ENCODE assay signal across 8 cellular contexts in genomic region chr3:97719156-97719821, GRCh38. TPM values are rescaled to one million over a fixed set of nuclear protein-coding genes. Genes with fewer than 3 reads are reported as not detected.
A peak's percentile ranks its signal among the peaks of the same experiment; 100 is the strongest.
DNase-seq lines count a peak whose midpoint lies in the region; ATAC-seq lines count a peak whose summit lies in the region.

No MANE protein-coding gene starts in this region.

- H3K4me1 Mint-ChIP-seq in activated CD4-positive, alpha-beta memory T cell treated with anti-CD3 and anti-CD28 coated beads, Interleukin-2, amount 10 ng/mL, durations not matched to agents 7 days and 5 days: no peaks in the 10 kb centered on the region

- H3K36me3 Mint-ChIP-seq in activated CD4-positive, alpha-beta memory T cell treated with anti-CD3 and anti-CD28 coated beads, Interleukin-2, amount 10 ng/mL, durations not matched to agents 7 days and 5 days (ENCODE audit: low read depth): no peaks in the 10 kb centered on the region

- H3K4me3 Mint-ChIP-seq in activated CD4-positive, alpha-beta memory T cell treated with anti-CD3 and anti-CD28 coated beads, Interleukin-2, amount 10 ng/mL, durations not matched to agents 7 days and 5 days: no peak overlapping the region

- no peaks in the 10 kb centered on the region for H3K9me3 Mint-ChIP-seq in activated CD4-positive, alpha-beta memory T cell treated with anti-CD3 and anti-CD28 coated beads, Interleukin-2, amount 10 ng/mL, durations not matched to agents 7 days and 5 days

- CTCF ChIA-PET in activated CD4-positive, alpha-beta memory T cell treated with anti-CD3 and anti-CD28 coated beads, Interleukin-2, amount 10 ng/mL, durations not matched to agents 7 days and 5 days (lab: Charles Lee): interaction anchor here (0.6 to 2.7 kb wide), 16 partner anchors 10 to 857 kb away, joined by 3 to 11 read pairs (median 4); partner anchors contain the start of gene ARL6

- POLR2A ChIA-PET in activated CD4-positive, alpha-beta memory T cell treated with anti-CD3 and anti-CD28 coated beads, Interleukin-2, amount 10 ng/mL, durations not matched to agents 7 days and 5 days (lab: Charles Lee): no interaction called here

- H3K27ac Mint-ChIP-seq in activated CD4-positive, alpha-beta memory T cell treated with anti-CD3 and anti-CD28 coated beads, Interleukin-2, amount 10 ng/mL, durations not matched to agents 7 days and 5 days: no peak overlapping the region

- peak; percentile 90 for ATAC-seq in GM19467 (IDR thresholded peaks at IDR 0.05; ENCODE audit: unreplicated experiment)
- peak; percentile 76 for ATAC-seq in HG03571 (IDR thresholded peaks at IDR 0.05; ENCODE audit: unreplicated experiment)

- peaks cover 8% of the 10 kb centered on the region for H3K27me3 Mint-ChIP-seq in activated CD4-positive, alpha-beta memory T cell treated with anti-CD3 and anti-CD28 coated beads, Interleukin-2, amount 10 ng/mL, durations not matched to agents 7 days and 5 days

- DNase-seq in COR-L47 (lab: John Stamatoyannopoulos, UW) (peak; percentile 84), NCI-H82 (lab: John Stamatoyannopoulos, UW) (peak; percentile 95), midbrain (lab: John Stamatoyannopoulos, UW) (peak; percentile 68)
- DNase-seq in activated CD4-positive, alpha-beta memory T cell treated with anti-CD3 and anti-CD28 coated beads, Interleukin-2, amount 10 ng/mL, durations not matched to agents 7 days and 5 days: peak; percentile 62
- DNase-seq in effector CD8-positive, alpha-beta T cell (lab: John Stamatoyannopoulos, UW): peak; percentile 17
- DNase-seq in stimulated activated CD8-positive, alpha-beta memory T cell treated with anti-CD3 and anti-CD28 coated beads, Interleukin-4, amount 100 ng/mL, for 1 hour (ENCODE audit: low read depth in 2 of 2, low spot score in 1 of 2): peak; percentile 18 to 38

RNA-seq across cellular contexts. Expression of gene ARL6, which starts 45.3 kb away (rescaled TPM):
- 1 to 10 TPM; 5.1 to 7.6 TPM for total RNA-seq in activated CD4-positive, alpha-beta memory T cell treated with anti-CD3 and anti-CD28 coated beads, Interleukin-2, amount 10 ng/mL, durations not matched to agents 7 days and 5 days

Comparison
In these comparisons a context has a peak if more than half of its experiments do, and no peak if none do; other contexts are left out.
1. Peak in every context shown above with its lines: DNase-seq and ATAC-seq.
2. DNase-seq: peak in every context shown above with its lines; median percentile 95 in NCI-H82; 84 in COR-L47; 68 in midbrain; 62 in activated CD4-positive, alpha-beta memory T cell treated with anti-CD3 and anti-CD28 coated beads, Interleukin-2, amount 10 ng/mL, durations not matched to agents 7 days and 5 days; 28 in stimulated activated CD8-positive, alpha-beta memory T cell treated with anti-CD3 and anti-CD28 coated beads, Interleukin-4, amount 100 ng/mL, for 1 hour; 17 in effector CD8-positive, alpha-beta T cell.